In the genomic region with DNA sequence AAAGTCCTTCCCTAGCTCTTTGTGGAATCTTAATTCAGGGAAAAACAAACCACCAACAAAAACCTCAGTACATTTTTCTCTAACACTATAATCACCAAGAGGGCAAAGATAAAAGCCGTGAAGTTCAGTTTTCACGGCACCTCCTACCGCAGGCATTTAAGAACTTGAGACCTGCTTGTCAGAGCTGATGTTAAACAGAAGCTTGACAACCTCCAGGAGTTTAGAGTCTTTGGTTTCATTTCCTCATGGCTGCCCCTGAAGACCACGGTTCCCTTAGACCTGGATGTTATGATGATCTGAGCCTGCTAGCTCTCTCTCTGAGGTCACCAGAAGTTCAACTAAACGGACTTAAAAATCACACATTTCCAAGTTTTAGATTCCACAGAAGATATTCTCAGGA, we compare ENCODE assay signal across 1 cellular context.
TF ChIP-seq lines count a peak whose summit lies in the region.

No MANE protein-coding gene starts in this region.

TF ChIP-seq in SK-N-SH treated with all-trans-retinoic acid at 6 μM for 48 hours, 23 proteins besides CTCF, POLR2A, EP300 and RAD21 (continued from another document):
- TF ChIP-seq, protein P1, sequence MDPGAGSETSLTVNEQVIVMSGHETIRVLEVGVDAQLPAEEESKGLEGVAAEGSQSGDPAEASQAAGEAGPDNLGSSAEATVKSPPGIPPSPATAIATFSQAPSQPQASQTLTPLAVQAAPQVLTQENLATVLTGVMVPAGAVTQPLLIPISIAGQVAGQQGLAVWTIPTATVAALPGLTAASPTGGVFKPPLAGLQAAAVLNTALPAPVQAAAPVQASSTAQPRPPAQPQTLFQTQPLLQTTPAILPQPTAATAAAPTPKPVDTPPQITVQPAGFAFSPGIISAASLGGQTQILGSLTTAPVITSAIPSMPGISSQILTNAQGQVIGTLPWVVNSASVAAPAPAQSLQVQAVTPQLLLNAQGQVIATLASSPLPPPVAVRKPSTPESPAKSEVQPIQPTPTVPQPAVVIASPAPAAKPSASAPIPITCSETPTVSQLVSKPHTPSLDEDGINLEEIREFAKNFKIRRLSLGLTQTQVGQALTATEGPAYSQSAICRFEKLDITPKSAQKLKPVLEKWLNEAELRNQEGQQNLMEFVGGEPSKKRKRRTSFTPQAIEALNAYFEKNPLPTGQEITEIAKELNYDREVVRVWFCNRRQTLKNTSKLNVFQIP (CRISPR knock-in tag; IDR thresholded peaks at IDR 0.05; ENCODE audit: borderline replicate concordance, low read depth): no peak
- no peak for TF ChIP-seq GLIS3 (CRISPR knock-in tag; IDR thresholded peaks at IDR 0.05)
- TF ChIP-seq TOX (CRISPR knock-in tag; IDR thresholded peaks at IDR 0.05; ENCODE audit: borderline replicate concordance): no peak
- TF ChIP-seq PATZ1 (CRISPR knock-in tag; IDR thresholded peaks at IDR 0.05; ENCODE audit: borderline replicate concordance): 0 out of 2 replicates have a peak, but pooled peaks have one; percentile 30
- TF ChIP-seq TCF4 (CRISPR knock-in tag; IDR thresholded peaks at IDR 0.05; ENCODE audit: borderline replicate concordance): no peak
